ENCODE assay signal across 9 cellular contexts in the genomic region with DNA sequence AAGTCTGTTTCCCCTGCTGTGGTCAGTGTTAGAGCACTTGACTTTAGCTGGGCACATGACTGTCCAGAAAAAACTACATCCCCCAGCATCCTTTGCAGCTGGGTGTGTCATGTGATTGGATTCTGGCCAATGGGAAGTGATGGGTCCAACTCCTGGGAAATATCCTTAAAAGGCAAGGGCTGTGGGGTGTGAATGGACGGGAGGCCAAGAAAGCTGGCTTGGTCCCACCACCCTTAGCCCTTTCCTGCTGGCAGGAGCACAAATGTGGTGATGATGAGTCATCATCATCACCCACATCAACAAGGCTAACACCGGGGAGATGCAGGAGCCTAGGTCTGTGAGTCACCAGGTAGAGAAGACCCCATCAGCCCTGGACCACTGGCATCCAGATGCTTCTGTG.
DNase-seq lines count a peak whose midpoint lies in the region; ATAC-seq and TF ChIP-seq lines count a peak whose summit lies in the region.
"Had no signal": no experiment of that assay in that cellular context is flagged by ENCODE, and none has a peak within 500 bp of the region (broad histone marks: within the 10 kb centered on the region; RNA-seq: fewer than 3 reads in every experiment).

No MANE protein-coding gene starts in this region.

- ATAC-seq in HG03520 (IDR thresholded peaks at IDR 0.05; ENCODE audit: unreplicated experiment) = no peak

- H3K4me1 ChIP-seq in H9 (ENCODE audit: insufficient read depth, low read length) = no peaks in the 10 kb centered on the region
- peaks cover 8% of the 10 kb centered on the region; the same call in 1 of the 2 replicates for H3K4me1 ChIP-seq in SJCRH30

- no peaks in the 10 kb centered on the region for H3K79me2 ChIP-seq in H9 (ENCODE audit: insufficient read depth, low read length)

- H3K23ac ChIP-seq in H9 (ENCODE audit: insufficient read length, low read depth, low read length) = no peak overlapping the region

- H3K23me2 ChIP-seq in H9 (ENCODE audit: insufficient read length, low read depth, low read length, poor library complexity, severe bottlenecking) = no peaks in the 10 kb centered on the region

- H3K4ac ChIP-seq in H9 (ENCODE audit: low read depth, low read length) = no peak overlapping the region

- H2AFZ ChIP-seq in H9 (ENCODE audit: low read length) = no peak overlapping the region

- H3K27me3 Mint-ChIP-seq in H9 (ENCODE audit: low read depth) = peaks cover 14% of the 10 kb centered on the region

- H3K36me3 ChIP-seq in SJCRH30 = no peaks in the 10 kb centered on the region

- no peak overlapping the region for H2BK12ac ChIP-seq in H9 (ENCODE audit: insufficient read length, low read depth, low read length)

- H3K18ac ChIP-seq in H9 (ENCODE audit: insufficient read length, low read depth, low read length) = peak overlapping the region; percentile 49

- no peak overlapping the region for H2BK20ac ChIP-seq in H9 (ENCODE audit: low read depth, low read length, poor library complexity, severe bottlenecking)

- no peak overlapping the region for H2BK5ac ChIP-seq in H9 (ENCODE audit: insufficient read length, low read length)

- H4K20me1 ChIP-seq in H9 (ENCODE audit: control insufficient read depth, insufficient read depth, insufficient read length) = no peaks in the 10 kb centered on the region

- H3K9ac ChIP-seq in H9 (ENCODE audit: extremely low read depth, insufficient read length, low read length) = no peak overlapping the region

- H3K27ac ChIP-seq in H9 (ENCODE audit: insufficient read length, low read depth, low read length) = no peak overlapping the region
- H3K27ac ChIP-seq in SJCRH30 = no peak overlapping the region

- H3K27me3 ChIP-seq in H9 (ENCODE audit: insufficient read depth, low read length) = no peaks in the 10 kb centered on the region
- H3K27me3 ChIP-seq in SJCRH30 = no peaks in the 10 kb centered on the region

- no peak overlapping the region for H3T11ph ChIP-seq in H9 (ENCODE audit: low read length)

- no peak overlapping the region for H3K4me3 ChIP-seq in SJCRH30

- H4K91ac ChIP-seq in H9 (ENCODE audit: insufficient read length, low read depth, low read length) = no peak overlapping the region

- no peak for TF ChIP-seq CTCF in H9 (conservative IDR thresholded peaks at IDR 0.05)

- H4K8ac ChIP-seq in H9 (replicated peaks; ENCODE audit: insufficient read length, low read depth, low read length) = no peak overlapping the region

- H3K4me1 Mint-ChIP-seq in H9 = peaks cover 2% of the 10 kb centered on the region in 2 experiments; a peak in 3 of 4 replicates

- WGBS in H9 (ENCODE audit: extremely low coverage, insufficient read length, low lambda C conversion rate) = no CpG with 5 or more reads among the region's 2 CpGs

- H3K4me3 Mint-ChIP-seq in H9 = no peak overlapping the region

- peak overlapping the region in 1 of 3 experiments; percentile 74; a peak in 2 of 7 replicates for H3K27ac Mint-ChIP-seq in H9

- no peak overlapping the region for H3K14ac ChIP-seq in H9 (ENCODE audit: insufficient read depth, low read length)

- no peaks in the 10 kb centered on the region; a peak in 1 of 7 replicates for H3K36me3 Mint-ChIP-seq in H9 (ENCODE audit: insufficient read depth in 1 of 3, low read depth in 3 of 3)

- no peak overlapping the region for H4K5ac ChIP-seq in H9 (ENCODE audit: insufficient read length, low read depth, low read length)

- no peak overlapping the region for H3K56ac ChIP-seq in H9 (ENCODE audit: insufficient read length, low read depth, low read length)

- H3K79me1 ChIP-seq in H9 (ENCODE audit: insufficient read depth, low read depth, low read length, poor library complexity, severe bottlenecking) = no peaks in the 10 kb centered on the region

- DNase-seq in H9 = peak; percentile 85
- peak; percentile 58 to 79 for DNase-seq in SJCRH30
- peak; percentile 84 for DNase-seq in fibroblast of the conjunctiva (ENCODE audit: low read depth)
- peak; percentile 70 for DNase-seq in renal cortical epithelial cell (ENCODE audit: low read depth)
- no peak for DNase-seq in KG1 (lab: John Stamatoyannopoulos, UW)
- DNase-seq in activated naive CD4-positive, alpha-beta T cell (lab: John Stamatoyannopoulos, UW) = no peak
- DNase-seq: MM.1S; stimulated activated CD4-positive, alpha-beta T cell treated with anti-CD3 and anti-CD28 coated beads, Interleukin-4, amount 100 ng/mL, for 4 hours had no signal

- no peak overlapping the region for H3K4me2 ChIP-seq in H9 (ENCODE audit: insufficient read depth, insufficient read length, low read length)

- no peak overlapping the region for H2AK5ac ChIP-seq in H9 (ENCODE audit: insufficient read length, low read length)

- H3K9me3 ChIP-seq in H9 (ENCODE audit: control insufficient read depth, low read depth, low read length) (no peaks in the 10 kb centered on the region), SJCRH30 (replicated peaks) (no peaks in the 10 kb centered on the region)

- no peak overlapping the region for H2BK15ac ChIP-seq in H9 (ENCODE audit: low read depth, low read length)

- H3K9me3 Mint-ChIP-seq in H9 = peaks cover 0 to 9% of the 10 kb centered on the region in 2 experiments; a peak in 3 of 5 replicates

- H2BK120ac ChIP-seq in H9 (ENCODE audit: low read depth, low read length, poor library complexity, severe bottlenecking) = no peak overlapping the region

Comparison
In these comparisons a context has a peak if more than half of its experiments do, and no peak if none do; other contexts are left out.
1. DNase-seq: peak in H9 (single experiment), SJCRH30 (2 of 2), fibroblast of the conjunctiva (single experiment) and renal cortical epithelial cell (single experiment); none in KG1 (single experiment) and activated naive CD4-positive, alpha-beta T cell (0 of 4).